9 cellular contexts compared by ENCODE assay signal in the genomic region with DNA sequence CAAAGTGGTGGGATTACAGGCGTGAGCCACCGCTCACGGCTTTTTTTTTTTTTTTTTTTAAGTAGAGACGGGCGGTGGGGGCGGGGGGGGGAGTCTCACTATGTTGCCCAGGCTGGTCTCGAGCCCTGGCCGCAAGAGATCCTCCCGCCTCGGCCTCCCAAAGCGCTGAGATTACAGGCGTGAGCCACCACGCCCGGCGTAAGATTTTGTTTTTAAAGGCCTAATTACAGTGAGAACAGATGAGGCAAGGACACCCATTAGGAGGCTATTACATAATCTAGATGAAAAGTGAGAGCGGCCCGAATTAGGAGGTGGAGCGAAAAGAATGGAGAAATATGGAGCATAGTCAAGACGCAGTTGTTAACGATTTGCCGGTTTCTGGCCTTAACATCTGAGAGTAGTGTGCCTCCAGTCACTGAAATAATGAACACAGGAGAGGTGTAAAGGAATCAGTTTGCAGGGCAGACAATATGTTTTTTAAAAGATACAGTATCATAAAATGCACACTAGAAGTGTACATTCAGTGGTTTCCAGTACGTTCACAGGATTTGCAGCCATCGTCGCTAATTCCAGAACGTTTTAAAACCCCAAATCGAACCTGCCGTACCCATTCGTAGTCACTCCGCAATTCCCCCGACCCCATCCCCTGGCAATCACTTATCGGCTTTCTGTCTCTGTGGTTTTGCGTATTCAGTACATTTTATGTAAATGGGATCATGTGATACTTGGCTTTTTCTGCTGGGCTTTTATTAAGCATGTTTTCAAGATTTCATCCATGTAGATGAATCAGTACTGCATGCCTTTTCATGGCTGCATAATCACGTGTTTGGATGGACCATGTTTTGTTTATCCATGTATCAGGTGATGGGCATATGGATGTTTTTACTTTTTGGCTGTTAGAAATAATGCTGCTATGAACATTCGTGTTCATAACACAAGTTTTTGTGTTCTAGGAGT. TPM values are rescaled to one million over a fixed set of nuclear protein-coding genes. Genes with fewer than 3 reads are reported as not detected.
DNase-seq lines count a peak whose midpoint lies in the region; ATAC-seq and TF ChIP-seq lines count a peak whose summit lies in the region.
"Had no signal": no experiment of that assay in that cellular context is flagged by ENCODE, and none has a peak within 500 bp of the region (broad histone marks: within the 10 kb centered on the region; RNA-seq: fewer than 3 reads in every experiment).

No MANE protein-coding gene starts in this region.

- H3K27me3 Mint-ChIP-seq in activated T-cell treated with anti-CD3 and anti-CD28 coated beads, Interleukin-2, amount 50 U/mL, for 72 hours (ENCODE audit: low read depth) = no peaks in the 10 kb centered on the region
- no peaks in the 10 kb centered on the region for H3K27me3 Mint-ChIP-seq in activated CD8-positive, alpha-beta T cell treated with anti-CD3 and anti-CD28 coated beads, Interleukin-2, amount 10 ng/mL, durations not matched to agents 7 days and 5 days (ENCODE audit: low read depth)

- H3K27me3 ChIP-seq in kidney epithelial cell (ENCODE audit: control insufficient read depth, insufficient read depth, low read length) (no peaks in the 10 kb centered on the region), thymus (ENCODE audit: control insufficient read depth, insufficient read depth) (no peaks in the 10 kb centered on the region)

- H3K36me3 ChIP-seq in kidney epithelial cell (ENCODE audit: control insufficient read depth, insufficient read depth, low read length) (no peaks in the 10 kb centered on the region), thymus (ENCODE audit: control insufficient read depth, insufficient read depth) (peaks cover 5% of the 10 kb centered on the region)

- peaks cover 7 to 11% of the 10 kb centered on the region in 2 donors for H3K36me3 Mint-ChIP-seq in activated T-cell treated with anti-CD3 and anti-CD28 coated beads, Interleukin-2, amount 50 U/mL, for 72 hours (ENCODE audit: insufficient read depth in 2 of 2)
- peaks cover 61% of the 10 kb centered on the region for H3K36me3 Mint-ChIP-seq in activated CD8-positive, alpha-beta T cell treated with anti-CD3 and anti-CD28 coated beads, Interleukin-2, amount 10 ng/mL, durations not matched to agents 7 days and 5 days (ENCODE audit: low read depth)

- no peak for ATAC-seq in activated T-cell treated with anti-CD3 and anti-CD28 coated beads, Interleukin-2, amount 50 U/mL, for 72 hours (replicated peaks in 1 of 2)
- no peak for ATAC-seq in activated CD8-positive, alpha-beta T cell treated with anti-CD3 and anti-CD28 coated beads, Interleukin-2, amount 10 ng/mL, durations not matched to agents 7 days and 5 days
- ATAC-seq in HG03045 (IDR thresholded peaks at IDR 0.05; ENCODE audit: unreplicated experiment) = no peak
- ATAC-seq in GM21737 (IDR thresholded peaks at IDR 0.05; ENCODE audit: unreplicated experiment) = no peak

- 90% methylated on average over 34 of the region's 34 CpGs for WGBS in thymus

- CTCF ChIA-PET in activated CD8-positive, alpha-beta T cell treated with anti-CD3 and anti-CD28 coated beads, Interleukin-2, amount 10 ng/mL, durations not matched to agents 7 days and 5 days (lab: Charles Lee) = interaction anchor here (0.9 to 1.5 kb wide), 6 partner anchors 10 to 76 kb away, joined by 3 to 9 read pairs (median 4); partner anchors contain the start of gene NLRC3

- H3K27ac Mint-ChIP-seq in activated T-cell treated with anti-CD3 and anti-CD28 coated beads, Interleukin-2, amount 50 U/mL, for 72 hours = peak overlapping the region; percentile 54
- peak overlapping the region; percentile 98 for H3K27ac Mint-ChIP-seq in activated CD8-positive, alpha-beta T cell treated with anti-CD3 and anti-CD28 coated beads, Interleukin-2, amount 10 ng/mL, durations not matched to agents 7 days and 5 days

- H3K4me3 ChIP-seq in kidney epithelial cell (ENCODE audit: low read depth, low read length) (peak overlapping the region; percentile 69), thymus (ENCODE audit: low read length) (peak overlapping the region; percentile 70)

- peak overlapping the region; percentile 96 to 100 for H3K4me3 Mint-ChIP-seq in activated T-cell treated with anti-CD3 and anti-CD28 coated beads, Interleukin-2, amount 50 U/mL, for 72 hours
- peak overlapping the region; percentile 97 for H3K4me3 Mint-ChIP-seq in activated CD8-positive, alpha-beta T cell treated with anti-CD3 and anti-CD28 coated beads, Interleukin-2, amount 10 ng/mL, durations not matched to agents 7 days and 5 days

- H3K9me3 ChIP-seq in thymus (ENCODE audit: control insufficient read depth) = no peaks in the 10 kb centered on the region

- peaks cover 0 to 2% of the 10 kb centered on the region in 2 donors for H3K9me3 Mint-ChIP-seq in activated T-cell treated with anti-CD3 and anti-CD28 coated beads, Interleukin-2, amount 50 U/mL, for 72 hours
- no peaks in the 10 kb centered on the region for H3K9me3 Mint-ChIP-seq in activated CD8-positive, alpha-beta T cell treated with anti-CD3 and anti-CD28 coated beads, Interleukin-2, amount 10 ng/mL, durations not matched to agents 7 days and 5 days (ENCODE audit: insufficient read depth)

- no peak overlapping the region for H3K27ac ChIP-seq in thymus (ENCODE audit: low read depth)

- H3K4me1 Mint-ChIP-seq in activated T-cell treated with anti-CD3 and anti-CD28 coated beads, Interleukin-2, amount 50 U/mL, for 72 hours (ENCODE audit: low read depth) = peaks cover 52% of the 10 kb centered on the region
- H3K4me1 Mint-ChIP-seq in activated CD8-positive, alpha-beta T cell treated with anti-CD3 and anti-CD28 coated beads, Interleukin-2, amount 10 ng/mL, durations not matched to agents 7 days and 5 days (ENCODE audit: low read depth) = peaks cover 57% of the 10 kb centered on the region

- H3K4me1 ChIP-seq in thymus (ENCODE audit: control insufficient read depth, insufficient read depth, low read length) = peaks cover 19% of the 10 kb centered on the region

- POLR2A ChIA-PET in activated CD8-positive, alpha-beta T cell treated with anti-CD3 and anti-CD28 coated beads, Interleukin-2, amount 10 ng/mL, durations not matched to agents 7 days and 5 days (lab: Charles Lee) = interaction anchor here (0.6 to 2.7 kb wide), 8 partner anchors 10 to 152 kb away, joined by 3 to 17 read pairs (median 4); partner anchors contain the start of gene TRAP1

- no peak for TF ChIP-seq CTCF in kidney epithelial cell (IDR thresholded peaks at IDR 0.05; ENCODE audit: insufficient read depth, low read length, poor library complexity, severe bottlenecking)

- DNase-seq in activated T-cell treated with anti-CD3 and anti-CD28 coated beads, Interleukin-2, amount 50 U/mL, for 72 hours = no peak
- DNase-seq in activated T-cell treated with anti-CD3 and anti-CD28 coated beads for 4 hours = no peak
- DNase-seq in activated CD8-positive, alpha-beta T cell treated with anti-CD3 and anti-CD28 coated beads, Interleukin-2, amount 10 ng/mL, durations not matched to agents 7 days and 5 days = no peak
- no peak for DNase-seq in kidney epithelial cell (ENCODE audit: low read depth)
- no peak for DNase-seq in activated CD4-positive, alpha-beta T cell treated with anti-CD3 and anti-CD28 coated beads for 48 hours
- DNase-seq: NCI-H510A had no signal

RNA-seq across cellular contexts. Expression of gene SLX4, which starts 1.4 kb away (rescaled TPM):
- total RNA-seq in activated T-cell treated with anti-CD3 and anti-CD28 coated beads, Interleukin-2, amount 50 U/mL, for 72 hours = 10 to 100 TPM; 12.6 to 15.7 TPM
- total RNA-seq in activated CD8-positive, alpha-beta T cell treated with anti-CD3 and anti-CD28 coated beads, Interleukin-2, amount 10 ng/mL, durations not matched to agents 7 days and 5 days = 10 to 100 TPM; 16.3 to 16.5 TPM
- total RNA-seq in kidney epithelial cell = 6.4 and 7.7 TPM in 2 replicates
- polyA plus RNA-seq in thymus = 2.9 TPM

RNA-seq across cellular contexts. Expression of gene NLRC3, which starts 35.6 kb away (rescaled TPM):
- total RNA-seq in activated T-cell treated with anti-CD3 and anti-CD28 coated beads, Interleukin-2, amount 50 U/mL, for 72 hours = 10 to 100 TPM; 24.1 to 28.8 TPM
- total RNA-seq in activated CD8-positive, alpha-beta T cell treated with anti-CD3 and anti-CD28 coated beads, Interleukin-2, amount 10 ng/mL, durations not matched to agents 7 days and 5 days = 10 to 100 TPM; 92.6 to 94.6 TPM
- 0.04 TPM in 1 of 2 replicates, not detected in the other for total RNA-seq in kidney epithelial cell
- 11.9 TPM for polyA plus RNA-seq in thymus

RNA-seq across cellular contexts. Expression of gene DNASE1, which starts 41.7 kb away (rescaled TPM):
- 10 to 100 TPM; 19.4 to 21.3 TPM for total RNA-seq in activated T-cell treated with anti-CD3 and anti-CD28 coated beads, Interleukin-2, amount 50 U/mL, for 72 hours
- 10 to 100 TPM; 45.7 to 48.3 TPM for total RNA-seq in activated CD8-positive, alpha-beta T cell treated with anti-CD3 and anti-CD28 coated beads, Interleukin-2, amount 10 ng/mL, durations not matched to agents 7 days and 5 days
- total RNA-seq in kidney epithelial cell = 13.4 and 18.6 TPM in 2 replicates
- polyA plus RNA-seq in thymus = 18.8 TPM

Comparison
In these comparisons a context has a peak if more than half of its experiments do, and no peak if none do; other contexts are left out.
1. RNA of gene NLRC3, which starts 35.6 kb away (total RNA-seq): 92.6 to 94.6 TPM in activated CD8-positive, alpha-beta T cell treated with anti-CD3 and anti-CD28 coated beads, Interleukin-2, amount 10 ng/mL, durations not matched to agents 7 days and 5 days and 24.1 to 28.8 TPM in activated T-cell treated with anti-CD3 and anti-CD28 coated beads, Interleukin-2, amount 50 U/mL, for 72 hours; 0.04 TPM in kidney epithelial cell; every median in the first group is over 10 times any median in the second.